26 cellular contexts compared by ENCODE assay signal in the genomic region with DNA sequence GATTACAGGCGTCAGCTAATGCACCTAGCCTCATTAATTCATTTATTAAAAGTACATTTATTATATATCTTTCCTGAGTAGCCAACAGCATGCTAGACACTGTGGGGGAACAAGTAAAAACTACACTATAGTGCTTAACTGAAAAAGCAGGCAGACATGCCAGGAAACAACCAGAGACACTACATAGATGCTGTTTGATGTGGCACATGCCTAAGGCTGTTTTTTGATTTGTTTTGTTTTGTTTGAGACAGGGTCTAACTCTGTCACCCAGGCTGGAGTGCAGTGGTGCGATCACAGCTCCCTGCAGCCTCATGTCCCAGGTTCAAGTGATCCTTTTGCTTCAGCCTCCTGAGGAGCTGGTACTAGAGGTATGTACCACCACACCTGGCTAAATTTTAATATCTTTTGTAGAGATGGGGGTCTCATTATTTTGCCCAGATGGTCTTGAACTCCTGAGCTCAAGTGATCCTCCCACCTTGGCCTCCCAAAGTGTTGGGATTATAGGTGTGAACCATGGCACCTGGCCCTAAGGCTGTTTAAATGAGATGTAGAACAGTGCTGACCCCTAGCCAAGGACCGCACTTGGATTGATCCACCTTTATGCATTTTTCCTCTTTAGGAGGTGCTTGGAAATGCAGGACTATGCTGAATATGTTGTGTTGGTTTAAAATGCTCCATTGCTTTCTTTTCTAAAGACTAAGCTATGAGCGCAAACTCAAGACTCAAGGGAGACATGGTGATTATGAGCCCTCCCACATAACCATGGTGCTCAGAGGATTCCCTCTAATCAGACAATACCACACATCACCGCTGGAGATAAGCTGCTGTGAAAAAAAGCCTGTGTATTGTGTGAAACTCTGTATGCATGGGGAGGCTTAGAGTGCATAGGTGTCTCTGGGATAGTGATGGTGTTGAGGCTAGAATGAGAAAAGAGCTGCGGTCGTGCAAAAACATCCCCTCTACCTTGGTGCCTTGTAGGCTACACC. TPM values are rescaled to one million over a fixed set of nuclear protein-coding genes. Genes with fewer than 3 reads are reported as not detected.
DNase-seq lines count a peak whose midpoint lies in the region; ATAC-seq, FAIRE-seq and TF ChIP-seq lines count a peak whose summit lies in the region.
"Had no signal": no experiment of that assay in that cellular context is flagged by ENCODE, and none has a peak within 500 bp of the region (broad histone marks: within the 10 kb centered on the region; RNA-seq: fewer than 3 reads in every experiment).

No MANE protein-coding gene starts in this region.

- no peak for TF ChIP-seq RAD21 in HepG2 (CRISPR knock-in tag; IDR thresholded peaks at IDR 0.05)

- H3K4me2 ChIP-seq in HepG2 (ENCODE audit: low read depth, low read length), result no peak overlapping the region

- H3K4me3 ChIP-seq in HepG2 (replicated peaks in 1 of 3; ENCODE audit: insufficient read depth in 1 of 3, low read depth in 2 of 3, low read length in 3 of 3) (no peak overlapping the region), right lobe of liver (no peak overlapping the region), RWPE2 (ENCODE audit: severe bottlenecking) (no peak overlapping the region)
- H3K4me3 ChIP-seq: ascending aorta, gastroesophageal sphincter, left lung, ovary, right atrium auricular region, tibial artery had no signal

- intact Hi-C loops in HepG2 (cut with micrococcal nuclease; ENCODE audit: unreplicated experiment), result no loop called here
- intact Hi-C loops in right lobe of liver (cut with DNase I), result no loop called here

- no peaks in the 10 kb centered on the region for H3K27me3 Mint-ChIP-seq in brain
- H3K27me3 Mint-ChIP-seq: IgD-negative memory B cell; naive B cell; stimulated activated naive CD8-positive, alpha-beta T cell treated with anti-CD3 and anti-CD28 coated beads, Interleukin-15, Interleukin-2, amounts not matched to agents 100 ng/mL and 50 ng/mL, for 24 hours had no signal

- peak; percentile 6 for ATAC-seq in HepG2
- no peak for ATAC-seq in right lobe of liver
- ATAC-seq in RWPE2 (ENCODE audit: low read depth), result 0 out of 3 replicates have a peak, but pooled peaks have one; percentile 7
- ATAC-seq in HG03442 (IDR thresholded peaks at IDR 0.05; ENCODE audit: unreplicated experiment), result no peak
- ATAC-seq: gastroesophageal sphincter, left lung, PC-3 had no signal

- no peak overlapping the region for H2AFZ ChIP-seq in HepG2 (ENCODE audit: low read length)

- no peaks in the 10 kb centered on the region for H3K9me3 Mint-ChIP-seq in brain
- H3K9me3 Mint-ChIP-seq: IgD-negative memory B cell; naive B cell; stimulated activated naive CD8-positive, alpha-beta T cell treated with anti-CD3 and anti-CD28 coated beads, Interleukin-15, Interleukin-2, amounts not matched to agents 100 ng/mL and 50 ng/mL, for 24 hours had no signal

- TF ChIP-seq EP300 in HepG2 (IDR thresholded peaks at IDR 0.05; ENCODE audit: low read depth in 2 of 2, low read length in 2 of 2), result no peak
- no peak for TF ChIP-seq EP300 in HepG2 (CRISPR knock-in tag; IDR thresholded peaks at IDR 0.05; ENCODE audit: borderline replicate concordance)

- no peak for FAIRE-seq in HepG2 (lab: Jason Lieb, UNC)

- in situ Hi-C loops in HepG2 (cut with HindIII; ENCODE audit: extremely low pct_ligation_motif_present, low pct_unique_long_range_greater_than_20kb), result no loop called here

- no peaks in the 10 kb centered on the region for H3K79me2 ChIP-seq in HepG2 (ENCODE audit: insufficient read depth, low read length)

- TF ChIP-seq CTCF in HepG2 (CRISPR knock-in tag; IDR thresholded peaks at IDR 0.05) (no peak), right lobe of liver (IDR thresholded peaks at IDR 0.05) (no peak), RWPE2 (IDR thresholded peaks at IDR 0.05; ENCODE audit: poor library complexity, severe bottlenecking) (no peak), brain (conservative IDR thresholded peaks at IDR 0.05) (no peak)

- H3K36me3 ChIP-seq in HepG2 (replicated peaks in 1 of 2; ENCODE audit: control insufficient read depth in 1 of 2, insufficient read depth in 2 of 2, low read length in 2 of 2) (peaks cover 4 to 10% of the 10 kb centered on the region in 2 experiments), right lobe of liver (peaks cover 0 to 3% (median 0%) of the 10 kb centered on the region in 4 donors), RWPE2 (ENCODE audit: low read depth) (peaks cover 11% of the 10 kb centered on the region)
- H3K36me3 ChIP-seq: ovary had no signal

- no peak overlapping the region for H3K4me3 Mint-ChIP-seq in brain
- H3K4me3 Mint-ChIP-seq: IgD-negative memory B cell; stimulated activated naive CD8-positive, alpha-beta T cell treated with anti-CD3 and anti-CD28 coated beads, Interleukin-15, Interleukin-2, amounts not matched to agents 100 ng/mL and 50 ng/mL, for 24 hours had no signal

- H3K4me1 ChIP-seq in HepG2 (ENCODE audit: insufficient read depth, low read length), result peaks cover 8% of the 10 kb centered on the region
- H3K4me1 ChIP-seq in right lobe of liver, result no peaks in the 10 kb centered on the region
- no peaks in the 10 kb centered on the region for H3K4me1 ChIP-seq in RWPE2 (ENCODE audit: insufficient read depth, poor library complexity, severe bottlenecking)
- H3K4me1 ChIP-seq: ascending aorta, gastroesophageal sphincter, right atrium auricular region, tibial artery had no signal

- peaks cover 53% of the 10 kb centered on the region for H3K4me1 Mint-ChIP-seq in brain

- no peak overlapping the region for H3K9ac ChIP-seq in HepG2 (ENCODE audit: insufficient read depth, low read depth, low read length)

- no TSS peak for BruUV-seq in HepG2 (replicated peaks; lab: Mats Ljungman, UMichigan)

- CTCF ChIA-PET in HepG2 (lab: Yijun Ruan, JAX; ENCODE audit: low intra/inter-chr PET ratio, low total read pairs), result no interaction called here

- peak overlapping the region; percentile 10 to 97 (median 92) for H3K27ac Mint-ChIP-seq in brain
- H3K27ac Mint-ChIP-seq: IgD-negative memory B cell had no signal

- no peak overlapping the region for H3K27ac ChIP-seq in HepG2 (ENCODE audit: extremely low read length, insufficient read depth, low read length)
- H3K27ac ChIP-seq in right lobe of liver, result no peak overlapping the region
- H3K27ac ChIP-seq in RWPE2 (ENCODE audit: poor library complexity, severe bottlenecking), result no peak overlapping the region
- H3K27ac ChIP-seq: ascending aorta, gastroesophageal sphincter, left lung, ovary, right atrium auricular region, tibial artery had no signal

- H3K9me3 ChIP-seq in HepG2 (ENCODE audit: low read length) (no peaks in the 10 kb centered on the region), right lobe of liver (no peaks in the 10 kb centered on the region), RWPE2 (ENCODE audit: severe bottlenecking) (no peaks in the 10 kb centered on the region)
- H3K9me3 ChIP-seq: ascending aorta, gastroesophageal sphincter, left lung, ovary, right atrium auricular region, tibial artery had no signal

- peaks cover 10% of the 10 kb centered on the region for H3K36me3 Mint-ChIP-seq in brain

- POLR2A ChIA-PET in HepG2 (lab: Yijun Ruan, JAX), result interaction anchor here (1.2 to 15.1 kb wide), 3 partner anchors 13 to 14 kb away, joined by 5 to 203 read pairs (median 5); a partner anchor contains a TSS

- DNase-seq in HepG2 (ENCODE audit: low spot score) (no peak), right lobe of liver (no peak), RWPE2 (ENCODE audit: low spot score) (no peak), NOMO-1 treated with DMSO at 0.1 percent for 48 hours (lab: John Stamatoyannopoulos, UW; ENCODE audit: unreplicated experiment) (no peak), DMS53 (lab: John Stamatoyannopoulos, UW) (no peak)
- DNase-seq: activated CD4-positive, alpha-beta T cell treated with anti-CD3 and anti-CD28 coated beads for 48 hours; activated CD8-positive, alpha-beta memory T cell treated with anti-CD3 and anti-CD28 coated beads, Interleukin-2, amount 50 U/mL, for 4 hours; activated gamma-delta T cell; caudate nucleus; left lung; naive B cell; NCI-H1105; NCI-H2029; NCI-H345; ovary; PC-3; SHP77 treated with DMSO at 0.1 percent for 48 hours; tibial artery had no signal

- no peak for TF ChIP-seq POLR2A in HepG2 (IDR thresholded peaks at IDR 0.05; ENCODE audit: insufficient read depth in 1 of 2, low read depth in 2 of 2, low read length in 2 of 2)
- TF ChIP-seq POLR2A in right lobe of liver (IDR thresholded peaks at IDR 0.05), result no peak

- no peaks in the 10 kb centered on the region for H4K20me1 ChIP-seq in HepG2 (ENCODE audit: insufficient read depth, low read length)

- H3K27me3 ChIP-seq in HepG2 (ENCODE audit: control insufficient read depth in 1 of 2, insufficient read depth in 2 of 2, low read length in 2 of 2) (no peaks in the 10 kb centered on the region), right lobe of liver (no peaks in the 10 kb centered on the region), RWPE2 (ENCODE audit: insufficient read depth, poor library complexity, severe bottlenecking) (no peaks in the 10 kb centered on the region)
- H3K27me3 ChIP-seq: ascending aorta, gastroesophageal sphincter, left lung, ovary, right atrium auricular region, tibial artery had no signal

- WGBS in HepG2 (ENCODE audit: low lambda C conversion rate), result 96% methylated on average over 7 of the region's 7 CpGs
- WGBS in right lobe of liver (ENCODE audit: insufficient coverage, low coverage, low lambda C conversion rate, missing lambda C conversion rate), result 93% methylated on average over 5 of the region's 7 CpGs

RNA-seq across cellular contexts. Expression of a gene that starts 10.5 kb away (rescaled TPM):
- 10.8 and 11.4 TPM in 2 replicates for total RNA-seq in HepG2 (2016; rRNA removed; fragmentation: Illumina TruSeq; extraction: Trizol)
- total RNA-seq in HepG2 (2016; cell fraction: cytosol; rRNA removed; fragmentation: Illumina TruSeq; extraction: Trizol; ENCODE audit: low read depth), result 3.1 and 3.7 TPM in 2 replicates
- 10.9 and 11.2 TPM in 2 replicates for total RNA-seq in HepG2 (2016; cell fraction: insoluble cytoplasmic fraction; rRNA removed; fragmentation: Illumina TruSeq; extraction: Trizol)
- total RNA-seq in HepG2 (2016; cell fraction: membrane; rRNA removed; fragmentation: Illumina TruSeq; extraction: Trizol), result 7.8 and 9.1 TPM in 2 replicates
- total RNA-seq in HepG2 (2016; cell fraction: nucleus; rRNA removed; fragmentation: Illumina TruSeq; extraction: Trizol), result 6.7 and 8.3 TPM in 2 replicates
- polyA plus RNA-seq in HepG2 (2011; rRNA removed), result 19.8 and 22.5 TPM in 2 replicates
- 18.0 and 23.7 TPM in 2 replicates for polyA plus RNA-seq in HepG2 (2011; cell fraction: cytosol; rRNA removed)
- 27.1 and 27.7 TPM in 2 replicates for polyA plus RNA-seq in HepG2 (2011; cell fraction: nucleus; rRNA removed)
- polyA plus RNA-seq in HepG2 (2012), result 14.5 and 15.7 TPM in 2 replicates
- polyA plus RNA-seq in HepG2 (2016; cell fraction: cytosol; fragmentation: Illumina TruSeq; extraction: Trizol; ENCODE audit: low read depth), result 2.6 and 3.0 TPM in 2 replicates
- 9.9 and 10.2 TPM in 2 replicates for polyA plus RNA-seq in HepG2 (2016; cell fraction: insoluble cytoplasmic fraction; fragmentation: Illumina TruSeq; extraction: Trizol; ENCODE audit: low read depth)
- polyA plus RNA-seq in HepG2 (2016; cell fraction: membrane; fragmentation: Illumina TruSeq; extraction: Trizol; ENCODE audit: low read depth), result 6.4 TPM in 2 replicates
- polyA plus RNA-seq in HepG2 (2016; cell fraction: nucleus; fragmentation: Illumina TruSeq; extraction: Trizol; ENCODE audit: insufficient read depth, low read depth), result 19.5 and 24.7 TPM in 2 replicates
- polyA minus RNA-seq in HepG2 (2011; rRNA and poly(A)+ RNA removed; ENCODE audit: low replicate concordance), result 18.0 and 62.7 TPM in 2 replicates
- polyA minus RNA-seq in HepG2 (2011; cell fraction: cytosol; rRNA and poly(A)+ RNA removed), result 8.0 and 14.8 TPM in 2 replicates
- 8.8 and 11.9 TPM in 2 replicates for polyA minus RNA-seq in HepG2 (2011; cell fraction: nucleus; rRNA and poly(A)+ RNA removed)
- total RNA-seq in right lobe of liver, result 1 to 10 TPM; 1.7 to 4.0 (median 3.2) TPM
- polyA plus RNA-seq in brain (ENCODE audit: insufficient read depth, low read depth, low replicate concordance), result 37.3 TPM

RNA-seq across cellular contexts. Expression of a gene that starts 14.3 kb away (rescaled TPM):
- total RNA-seq in HepG2 (2016; rRNA removed; fragmentation: Illumina TruSeq; extraction: Trizol) (871 and 1,316 TPM in 2 replicates), right lobe of liver (10 to 100 TPM; 51.2 to 93.5 (median 59.1) TPM)
- 296 and 327 TPM in 2 replicates for total RNA-seq in HepG2 (2016; cell fraction: cytosol; rRNA removed; fragmentation: Illumina TruSeq; extraction: Trizol; ENCODE audit: low read depth)
- 923 and 1,358 TPM in 2 replicates for total RNA-seq in HepG2 (2016; cell fraction: insoluble cytoplasmic fraction; rRNA removed; fragmentation: Illumina TruSeq; extraction: Trizol)
- 499 and 543 TPM in 2 replicates for total RNA-seq in HepG2 (2016; cell fraction: membrane; rRNA removed; fragmentation: Illumina TruSeq; extraction: Trizol)
- total RNA-seq in HepG2 (2016; cell fraction: nucleus; rRNA removed; fragmentation: Illumina TruSeq; extraction: Trizol), result 325 and 326 TPM in 2 replicates
- polyA plus RNA-seq in HepG2 (2011; rRNA removed) (566 and 705 TPM in 2 replicates), brain (ENCODE audit: insufficient read depth, low read depth, low replicate concordance) (234 TPM)
- 909 and 1,129 TPM in 2 replicates for polyA plus RNA-seq in HepG2 (2011; cell fraction: cytosol; rRNA removed)
- 173 and 191 TPM in 2 replicates for polyA plus RNA-seq in HepG2 (2011; cell fraction: nucleus; rRNA removed)
- 459 and 476 TPM in 2 replicates for polyA plus RNA-seq in HepG2 (2012)
- 281 and 292 TPM in 2 replicates for polyA plus RNA-seq in HepG2 (2016; cell fraction: cytosol; fragmentation: Illumina TruSeq; extraction: Trizol; ENCODE audit: low read depth)
- 1,127 and 1,228 TPM in 2 replicates for polyA plus RNA-seq in HepG2 (2016; cell fraction: insoluble cytoplasmic fraction; fragmentation: Illumina TruSeq; extraction: Trizol; ENCODE audit: low read depth)
- polyA plus RNA-seq in HepG2 (2016; cell fraction: membrane; fragmentation: Illumina TruSeq; extraction: Trizol; ENCODE audit: low read depth), result 411 and 426 TPM in 2 replicates
- 421 and 445 TPM in 2 replicates for polyA plus RNA-seq in HepG2 (2016; cell fraction: nucleus; fragmentation: Illumina TruSeq; extraction: Trizol; ENCODE audit: insufficient read depth, low read depth)
- polyA minus RNA-seq in HepG2 (2011; rRNA and poly(A)+ RNA removed; ENCODE audit: low replicate concordance), result 455 and 971 TPM in 2 replicates
- polyA minus RNA-seq in HepG2 (2011; cell fraction: cytosol; rRNA and poly(A)+ RNA removed), result 370 and 379 TPM in 2 replicates
- polyA minus RNA-seq in HepG2 (2011; cell fraction: nucleus; rRNA and poly(A)+ RNA removed), result 156 and 157 TPM in 2 replicates

RNA-seq across cellular contexts. Expression of a gene that starts 21.6 kb away (rescaled TPM):
- total RNA-seq in HepG2 (2016; rRNA removed; fragmentation: Illumina TruSeq; extraction: Trizol) (not detected in 2 replicates), right lobe of liver (not detected)
- total RNA-seq in HepG2 (2016; cell fraction: cytosol; rRNA removed; fragmentation: Illumina TruSeq; extraction: Trizol; ENCODE audit: low read depth), result not detected in 2 replicates
- total RNA-seq in HepG2 (2016; cell fraction: insoluble cytoplasmic fraction; rRNA removed; fragmentation: Illumina TruSeq; extraction: Trizol), result not detected in 2 replicates
- total RNA-seq in HepG2 (2016; cell fraction: membrane; rRNA removed; fragmentation: Illumina TruSeq; extraction: Trizol), result not detected in 2 replicates
- total RNA-seq in HepG2 (2016; cell fraction: nucleus; rRNA removed; fragmentation: Illumina TruSeq; extraction: Trizol), result not detected in 2 replicates
- polyA plus RNA-seq in HepG2 (2011; rRNA removed) (not detected in 2 replicates), brain (ENCODE audit: insufficient read depth, low read depth, low replicate concordance) (not detected)
- polyA plus RNA-seq in HepG2 (2011; cell fraction: cytosol; rRNA removed), result not detected in 2 replicates
- polyA plus RNA-seq in HepG2 (2011; cell fraction: nucleus; rRNA removed), result not detected in 2 replicates
- not detected in 2 replicates for polyA plus RNA-seq in HepG2 (2012)
- not detected in 2 replicates for polyA plus RNA-seq in HepG2 (2016; cell fraction: cytosol; fragmentation: Illumina TruSeq; extraction: Trizol; ENCODE audit: low read depth)
- polyA plus RNA-seq in HepG2 (2016; cell fraction: insoluble cytoplasmic fraction; fragmentation: Illumina TruSeq; extraction: Trizol; ENCODE audit: low read depth), result not detected in 2 replicates
- not detected in 2 replicates for polyA plus RNA-seq in HepG2 (2016; cell fraction: membrane; fragmentation: Illumina TruSeq; extraction: Trizol; ENCODE audit: low read depth)
- polyA plus RNA-seq in HepG2 (2016; cell fraction: nucleus; fragmentation: Illumina TruSeq; extraction: Trizol; ENCODE audit: insufficient read depth, low read depth), result not detected in 2 replicates
- 0.10 TPM in 1 of 2 replicates, not detected in the other for polyA minus RNA-seq in HepG2 (2011; rRNA and poly(A)+ RNA removed; ENCODE audit: low replicate concordance)
- not detected in 2 replicates for polyA minus RNA-seq in HepG2 (2011; cell fraction: cytosol; rRNA and poly(A)+ RNA removed)
- not detected in 2 replicates for polyA minus RNA-seq in HepG2 (2011; cell fraction: nucleus; rRNA and poly(A)+ RNA removed)
- total RNA-seq: ascending aorta, left lung, M059J, ovary, PC-3, right atrium auricular region had no signal
- polyA plus RNA-seq: IgD-negative memory B cell, ovary had no signal

RNA-seq across cellular contexts. Expression of a gene that starts 36.9 kb away (rescaled TPM):
- 0.41 and 0.69 TPM in 2 replicates for total RNA-seq in HepG2 (2016; rRNA removed; fragmentation: Illumina TruSeq; extraction: Trizol)
- 0.35 and 0.40 TPM in 2 replicates for total RNA-seq in HepG2 (2016; cell fraction: cytosol; rRNA removed; fragmentation: Illumina TruSeq; extraction: Trizol; ENCODE audit: low read depth)
- 0.45 and 0.76 TPM in 2 replicates for total RNA-seq in HepG2 (2016; cell fraction: insoluble cytoplasmic fraction; rRNA removed; fragmentation: Illumina TruSeq; extraction: Trizol)
- 1.1 and 1.2 TPM in 2 replicates for total RNA-seq in HepG2 (2016; cell fraction: membrane; rRNA removed; fragmentation: Illumina TruSeq; extraction: Trizol)
- 0.56 and 0.59 TPM in 2 replicates for total RNA-seq in HepG2 (2016; cell fraction: nucleus; rRNA removed; fragmentation: Illumina TruSeq; extraction: Trizol)
- 0.99 and 1.2 TPM in 2 replicates for polyA plus RNA-seq in HepG2 (2011; rRNA removed)
- polyA plus RNA-seq in HepG2 (2011; cell fraction: cytosol; rRNA removed), result 0.41 and 0.76 TPM in 2 replicates
- polyA plus RNA-seq in HepG2 (2011; cell fraction: nucleus; rRNA removed), result 6.5 and 6.6 TPM in 2 replicates
- 0.50 and 0.55 TPM in 2 replicates for polyA plus RNA-seq in HepG2 (2012)
- polyA plus RNA-seq in HepG2 (2016; cell fraction: cytosol; fragmentation: Illumina TruSeq; extraction: Trizol; ENCODE audit: low read depth), result 0.59 and 0.70 TPM in 2 replicates
- 0.41 and 0.73 TPM in 2 replicates for polyA plus RNA-seq in HepG2 (2016; cell fraction: insoluble cytoplasmic fraction; fragmentation: Illumina TruSeq; extraction: Trizol; ENCODE audit: low read depth)
- polyA plus RNA-seq in HepG2 (2016; cell fraction: membrane; fragmentation: Illumina TruSeq; extraction: Trizol; ENCODE audit: low read depth), result 1.0 and 1.2 TPM in 2 replicates
- 2.5 and 2.8 TPM in 2 replicates for polyA plus RNA-seq in HepG2 (2016; cell fraction: nucleus; fragmentation: Illumina TruSeq; extraction: Trizol; ENCODE audit: insufficient read depth, low read depth)
- polyA minus RNA-seq in HepG2 (2011; rRNA and poly(A)+ RNA removed; ENCODE audit: low replicate concordance), result 1.1 and 16.3 TPM in 2 replicates
- polyA minus RNA-seq in HepG2 (2011; cell fraction: cytosol; rRNA and poly(A)+ RNA removed), result 0.40 and 0.44 TPM in 2 replicates
- polyA minus RNA-seq in HepG2 (2011; cell fraction: nucleus; rRNA and poly(A)+ RNA removed), result 0.90 and 0.99 TPM in 2 replicates
- total RNA-seq in right lobe of liver, result under 1 TPM; 0.26 to 0.74 (median 0.54) TPM
- 18.8 TPM for polyA plus RNA-seq in brain (ENCODE audit: insufficient read depth, low read depth, low replicate concordance)

RNA-seq across cellular contexts. Expression of a gene that starts 38.1 kb away (rescaled TPM):
- 109 and 157 TPM in 2 replicates for total RNA-seq in HepG2 (2016; rRNA removed; fragmentation: Illumina TruSeq; extraction: Trizol)
- total RNA-seq in HepG2 (2016; cell fraction: cytosol; rRNA removed; fragmentation: Illumina TruSeq; extraction: Trizol; ENCODE audit: low read depth), result 29.1 and 32.6 TPM in 2 replicates
- total RNA-seq in HepG2 (2016; cell fraction: insoluble cytoplasmic fraction; rRNA removed; fragmentation: Illumina TruSeq; extraction: Trizol), result 104 and 153 TPM in 2 replicates
- 72.3 and 78.5 TPM in 2 replicates for total RNA-seq in HepG2 (2016; cell fraction: membrane; rRNA removed; fragmentation: Illumina TruSeq; extraction: Trizol)
- 149 and 162 TPM in 2 replicates for total RNA-seq in HepG2 (2016; cell fraction: nucleus; rRNA removed; fragmentation: Illumina TruSeq; extraction: Trizol)
- polyA plus RNA-seq in HepG2 (2011; rRNA removed), result 241 and 315 TPM in 2 replicates
- polyA plus RNA-seq in HepG2 (2011; cell fraction: cytosol; rRNA removed), result 184 and 225 TPM in 2 replicates
- polyA plus RNA-seq in HepG2 (2011; cell fraction: nucleus; rRNA removed), result 207 and 248 TPM in 2 replicates
- 183 and 230 TPM in 2 replicates for polyA plus RNA-seq in HepG2 (2012)
- polyA plus RNA-seq in HepG2 (2016; cell fraction: cytosol; fragmentation: Illumina TruSeq; extraction: Trizol; ENCODE audit: low read depth), result 8.7 and 9.2 TPM in 2 replicates
- polyA plus RNA-seq in HepG2 (2016; cell fraction: insoluble cytoplasmic fraction; fragmentation: Illumina TruSeq; extraction: Trizol; ENCODE audit: low read depth), result 102 and 106 TPM in 2 replicates
- 31.5 and 31.6 TPM in 2 replicates for polyA plus RNA-seq in HepG2 (2016; cell fraction: membrane; fragmentation: Illumina TruSeq; extraction: Trizol; ENCODE audit: low read depth)
- 158 and 165 TPM in 2 replicates for polyA plus RNA-seq in HepG2 (2016; cell fraction: nucleus; fragmentation: Illumina TruSeq; extraction: Trizol; ENCODE audit: insufficient read depth, low read depth)
- polyA minus RNA-seq in HepG2 (2011; rRNA and poly(A)+ RNA removed; ENCODE audit: low replicate concordance), result 171 and 630 TPM in 2 replicates
- polyA minus RNA-seq in HepG2 (2011; cell fraction: cytosol; rRNA and poly(A)+ RNA removed), result 150 and 166 TPM in 2 replicates
- polyA minus RNA-seq in HepG2 (2011; cell fraction: nucleus; rRNA and poly(A)+ RNA removed), result 420 and 488 TPM in 2 replicates
- total RNA-seq in right lobe of liver, result 10 to 100 TPM in 5 of 6 experiments, 1 to 10 TPM in 1; 7.8 to 64.6 (median 54.2) TPM
- polyA plus RNA-seq in brain (ENCODE audit: insufficient read depth, low read depth, low replicate concordance), result 0.75 TPM

Comparison
In these comparisons a context has a peak if more than half of its experiments do, and no peak if none do; other contexts are left out.
1. ATAC-seq: peak in HepG2 (single experiment) and RWPE2 (single experiment); none in right lobe of liver (0 of 4) and HG03442 (single experiment).